ENCODE assay signal across 9 cellular contexts in the genomic region with DNA sequence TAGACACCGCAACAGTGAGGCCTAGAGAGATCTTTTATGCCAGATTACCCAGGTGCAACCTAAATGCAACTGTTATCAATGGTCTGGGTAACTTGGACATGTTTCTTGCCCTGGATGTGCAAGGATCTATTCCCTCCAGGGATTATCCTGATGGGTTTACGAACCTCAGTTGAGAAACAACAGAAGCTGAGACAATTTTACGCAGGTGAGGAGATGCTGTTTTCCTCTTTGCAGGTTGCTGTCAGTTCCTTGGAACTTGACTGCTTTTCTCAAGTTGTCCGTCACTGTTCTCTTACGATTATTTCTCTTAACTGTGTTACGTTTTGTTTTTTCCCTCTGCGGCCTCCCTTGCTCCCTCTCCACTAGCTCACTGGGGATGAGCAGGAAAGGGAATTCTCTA. TPM values are rescaled to one million over a fixed set of nuclear protein-coding genes. Genes with fewer than 3 reads are reported as not detected.
A peak's percentile ranks its signal among the peaks of the same experiment; 100 is the strongest.
DNase-seq lines count a peak whose midpoint lies in the region; ATAC-seq, FAIRE-seq and TF ChIP-seq lines count a peak whose summit lies in the region.
"Had no signal": no experiment of that assay in that cellular context is flagged by ENCODE, and none has a peak within 500 bp of the region (broad histone marks: within the 10 kb centered on the region; RNA-seq: fewer than 3 reads in every experiment).

No MANE protein-coding gene starts in this region.

- H3K4me1 ChIP-seq in CD8-positive, alpha-beta memory T cell (ENCODE audit: insufficient read depth, low read length) = peaks cover 48% of the 10 kb centered on the region
- H3K4me1 ChIP-seq in PC-9 (replicated peaks; ENCODE audit: insufficient read depth) (peaks cover 58% of the 10 kb centered on the region), esophagus (ENCODE audit: control insufficient read depth in 2 of 2, insufficient read depth in 2 of 2, low read length in 1 of 2) (peaks cover 0 to 6% of the 10 kb centered on the region in 2 donors), pancreas (peaks cover 38 to 48% (median 46%) of the 10 kb centered on the region in 3 donors)

- peaks cover 0 to 7% of the 10 kb centered on the region in 2 donors for H3K27me3 Mint-ChIP-seq in CD8-positive, alpha-beta memory T cell

- intact Hi-C loops in PC-9 (cut with micrococcal nuclease; ENCODE audit: unreplicated experiment) (no loop called here), pancreas (cut with DNase I) (no loop called here)

- POLR2A ChIA-PET in CD8-positive, alpha-beta memory T cell (lab: Charles Lee) = interaction anchor here (0.6 to 2.8 kb wide), 12 partner anchors 10 to 393 kb away, joined by 3 to 34 read pairs (median 4); partner anchors contain the start of genes H2AZ2, NUDCD3, OGDH and TBRG4
- POLR2A ChIA-PET in PC-9 (lab: Charles Lee; ENCODE audit: unreplicated experiment) = interaction anchor here (0.6 to 0.7 kb wide), 4 partner anchors 17 to 1322 kb away, joined by 3 to 6 read pairs (median 3); no protein-coding TSS in a partner anchor

- WGBS in esophagus, 2 donors = 46 to 52% methylated on average over 7 of the region's 7 CpGs
- 59 to 62% methylated on average over 7 of the region's 7 CpGs for WGBS in pancreas, 2 donors

- no peaks in the 10 kb centered on the region for H3K9me2 ChIP-seq in PC-9 (ENCODE audit: insufficient read depth)

- H4K20me1 ChIP-seq in PC-9 (ENCODE audit: insufficient read depth) = peaks cover 52% of the 10 kb centered on the region

- H3K4me2 ChIP-seq in PC-9 = peak overlapping the region; percentile 95

- no peak overlapping the region for H2AFZ ChIP-seq in PC-9

- TF ChIP-seq CTCF in PC-9 (conservative IDR thresholded peaks at IDR 0.05) (no peak), pancreas (IDR thresholded peaks at IDR 0.05) (no peak)

- H3F3A ChIP-seq in PC-9 (ENCODE audit: insufficient read depth, low read depth) = peaks cover 45% of the 10 kb centered on the region

- H3K79me2 ChIP-seq in PC-9 (ENCODE audit: low read depth) = peaks cover 71% of the 10 kb centered on the region

- peak overlapping the region; percentile 79 for H3K27ac ChIP-seq in CD8-positive, alpha-beta memory T cell (ENCODE audit: low read depth, low read length)
- peak overlapping the region; percentile 71 for H3K27ac ChIP-seq in PC-9
- peak overlapping the region; percentile 99 for H3K27ac ChIP-seq in esophagus (ENCODE audit: low read depth in 2 of 2, low read length in 1 of 2)
- peak overlapping the region in 1 of 4 donors; percentile 97 for H3K27ac ChIP-seq in pancreas

- H3K4me1 Mint-ChIP-seq in CD8-positive, alpha-beta memory T cell = peaks cover 56 to 76% (median 74%) of the 10 kb centered on the region in 3 donors

- CTCF ChIA-PET in CD8-positive, alpha-beta memory T cell (lab: Charles Lee) = interaction anchor here (1.0 to 4.8 kb wide), 5 partner anchors 9 to 303 kb away, joined by 3 to 25 read pairs (median 10); partner anchors contain the start of gene H2AZ2
- CTCF ChIA-PET in PC-9 (lab: Charles Lee) = interaction anchor here (0.6 kb wide), 1 partner anchor 143 kb away, joined by 3 read pairs; no protein-coding TSS in a partner anchor

- ATAC-seq in pancreas = no peak

- H3K36me3 Mint-ChIP-seq in CD8-positive, alpha-beta memory T cell = peaks cover 5 to 29% (median 6%) of the 10 kb centered on the region in 3 donors

- H3K4me3 Mint-ChIP-seq in CD8-positive, alpha-beta memory T cell = peak overlapping the region; percentile 85 to 98 (median 94)

- H3K27me3 ChIP-seq in CD8-positive, alpha-beta memory T cell (ENCODE audit: insufficient read depth, low read length, poor library complexity, severe bottlenecking) = no peaks in the 10 kb centered on the region
- H3K27me3 ChIP-seq in PC-9 (ENCODE audit: insufficient read depth, low read depth) = no peaks in the 10 kb centered on the region
- H3K27me3 ChIP-seq in esophagus (ENCODE audit: control insufficient read depth in 1 of 2, insufficient read depth in 2 of 2, low read length in 2 of 2) = no peaks in the 10 kb centered on the region
- H3K27me3 ChIP-seq in pancreas = no peaks in the 10 kb centered on the region

- DNase-seq in CD8-positive, alpha-beta memory T cell = no peak
- DNase-seq in PC-9 = no peak
- no peak for DNase-seq in pancreas
- no peak for DNase-seq in 8988T
- no peak for DNase-seq in activated effector memory CD4-positive, alpha-beta T cell treated with anti-CD3 and anti-CD28 coated beads, Interleukin-2, amount 50 U/mL, for 16 hours
- no peak for DNase-seq in CD1c-positive myeloid dendritic cell (ENCODE audit: extremely low spot score)
- DNase-seq in COLO668 (lab: John Stamatoyannopoulos, UW; ENCODE audit: unreplicated experiment) = no peak

- no peak for FAIRE-seq in pancreas (lab: Jason Lieb, UNC)
- FAIRE-seq: frontal cortex had no signal

- peak overlapping the region; percentile 93 to 100 (median 96) for H3K27ac Mint-ChIP-seq in CD8-positive, alpha-beta memory T cell

- H3K9me3 ChIP-seq in CD8-positive, alpha-beta memory T cell (ENCODE audit: low read length) = peaks cover 7% of the 10 kb centered on the region
- H3K9me3 ChIP-seq in PC-9 (ENCODE audit: insufficient read depth, low read depth) (no peaks in the 10 kb centered on the region; the same call in 1 of the 2 replicates), esophagus (ENCODE audit: control insufficient read depth in 2 of 2, insufficient read depth in 1 of 2, low read depth in 1 of 2, low read length in 1 of 2) (no peaks in the 10 kb centered on the region), pancreas (no peaks in the 10 kb centered on the region)

- no TSS peak for BruUV-seq in PC-9 (replicated peaks; lab: Mats Ljungman, UMichigan)

- H3K4me3 ChIP-seq in CD8-positive, alpha-beta memory T cell (ENCODE audit: low read length) = peak overlapping the region; percentile 59
- H3K4me3 ChIP-seq in PC-9 = peak overlapping the region; percentile 77
- peak overlapping the region; percentile 83 to 87 for H3K4me3 ChIP-seq in esophagus (ENCODE audit: low read depth in 1 of 2, low read length in 2 of 2)
- H3K4me3 ChIP-seq in pancreas = peak overlapping the region; percentile 4 to 98 (median 80)

- H3K36me3 ChIP-seq in CD8-positive, alpha-beta memory T cell (ENCODE audit: insufficient read depth, low read length) = no peaks in the 10 kb centered on the region
- H3K36me3 ChIP-seq in PC-9 (ENCODE audit: low read depth) (peaks cover 40% of the 10 kb centered on the region), esophagus (ENCODE audit: control insufficient read depth in 2 of 2, insufficient read depth in 2 of 2, low read length in 1 of 2) (no peaks in the 10 kb centered on the region), pancreas (no peaks in the 10 kb centered on the region)

- H3K9me3 Mint-ChIP-seq in CD8-positive, alpha-beta memory T cell = peaks cover 3 to 14% (median 8%) of the 10 kb centered on the region in 5 donors

RNA-seq across cellular contexts. Expression of gene PURB, which starts 1.4 kb away (rescaled TPM):
- 10 to 100 TPM; 45.0 to 45.1 TPM for total RNA-seq in CD8-positive, alpha-beta memory T cell
- 3.2 TPM for polyA plus RNA-seq in CD8-positive, alpha-beta memory T cell
- total RNA-seq in PC-9 (2021) = 33.1 and 38.2 TPM in 2 replicates
- 1 to 10 TPM; 6.7 to 7.3 TPM for polyA plus RNA-seq in esophagus
- total RNA-seq in pancreas = 10 to 100 TPM in 2 of 6 donors, 1 to 10 TPM in 4; 6.6 to 14.7 (median 8.6) TPM
- polyA plus RNA-seq in pancreas = 1 to 10 TPM; 3.6 to 8.0 TPM

RNA-seq across cellular contexts. Expression of gene H2AZ2, which starts 36.1 kb away (rescaled TPM):
- 100 to 1,000 TPM; 243 to 244 TPM for total RNA-seq in CD8-positive, alpha-beta memory T cell
- polyA plus RNA-seq in CD8-positive, alpha-beta memory T cell = 273 TPM
- total RNA-seq in PC-9 (2021) (334 and 354 TPM in 2 replicates), pancreas (10 to 100 TPM; 37.8 to 83.0 (median 56.1) TPM)
- polyA plus RNA-seq in esophagus (10 to 100 TPM; 70.0 to 93.6 TPM), pancreas (10 to 100 TPM; 45.1 to 56.4 TPM)
